Comparison of ENCODE assay signal across 23 cellular contexts in genomic region chr12:82862069-82862841, GRCh38.
DNase-seq lines count a peak whose midpoint lies in the region; ATAC-seq, FAIRE-seq and TF ChIP-seq lines count a peak whose summit lies in the region.
"Had no signal": no experiment of that assay in that cellular context is flagged by ENCODE, and none has a peak within 500 bp of the region (broad histone marks: within the 10 kb centered on the region; RNA-seq: fewer than 3 reads in every experiment).

No MANE protein-coding gene starts in this region.

- H3K4me3 ChIP-seq in PC-3 (ENCODE audit: low read length) (no peak overlapping the region), endothelial cell of umbilical vein (replicated peaks in 1 of 3; ENCODE audit: insufficient read depth in 1 of 3, low read depth in 1 of 3, low read length in 3 of 3) (no peak overlapping the region), pancreas (no peak overlapping the region)
- H3K4me3 ChIP-seq: vagina had no signal

- intact Hi-C loops in PC-3 (cut with micrococcal nuclease) = loop anchor here (1.0 kb wide), 1 partner anchor 176 kb away; the partner anchor contains the start of gene TMTC2
- intact Hi-C loops in endothelial cell of umbilical vein (cut with micrococcal nuclease) = no loop called here
- intact Hi-C loops in pancreas (cut with DNase I) = no loop called here
- intact Hi-C loops in MCF 10A (cut with micrococcal nuclease) = no loop called here

- H3K9me3 ChIP-seq in PC-3 (ENCODE audit: low read length) (no peaks in the 10 kb centered on the region), endothelial cell of umbilical vein (replicated peaks; ENCODE audit: control insufficient read depth, insufficient read depth, low read length) (no peaks in the 10 kb centered on the region), pancreas (no peaks in the 10 kb centered on the region)
- H3K9me3 ChIP-seq: vagina had no signal

- H3K79me2 ChIP-seq in PC-3 (ENCODE audit: low read length) (no peaks in the 10 kb centered on the region), endothelial cell of umbilical vein (ENCODE audit: control insufficient read depth, insufficient read depth, low read length) (no peaks in the 10 kb centered on the region)

- H3K9me1 ChIP-seq in endothelial cell of umbilical vein (replicated peaks; ENCODE audit: control insufficient read depth, extremely low read depth, insufficient read depth, low read length) = no peaks in the 10 kb centered on the region

- H3K27ac ChIP-seq in PC-3 (ENCODE audit: low read length) = peak overlapping the region; percentile 10
- H3K27ac ChIP-seq in endothelial cell of umbilical vein (ENCODE audit: insufficient read depth, low read depth, low read length) = peak overlapping the region; percentile 20
- H3K27ac ChIP-seq in pancreas = no peak overlapping the region
- H3K27ac ChIP-seq: vagina had no signal

- CTCF ChIA-PET in PC-3 (lab: Charles Lee) (no interaction called here), endothelial cell of umbilical vein (lab: Charles Lee) (no interaction called here), MCF 10A (lab: Yijun Ruan, JAX) (no interaction called here)

- H3K36me3 Mint-ChIP-seq in MCF 10A (ENCODE audit: insufficient read depth, unreplicated experiment) = no peaks in the 10 kb centered on the region

- 42 to 61% methylated on average over 1 of the region's 1 CpG for WGBS in pancreas, 2 donors

- H3K27ac Mint-ChIP-seq in MCF 10A (ENCODE audit: low read depth, unreplicated experiment) = no peak overlapping the region
- H3K27ac Mint-ChIP-seq: activated B cell treated with CpG ODN at 0.5 μM for 24 hours; activated naive CD8-positive, alpha-beta T cell treated with anti-CD3 and anti-CD28 coated beads, Interleukin-2, amount 50 U/mL, for 24 hours; activated T-helper 1 cell treated with anti-CD3 and anti-CD28 coated beads, Interleukin-12 subunit alpha, Interleukin-12 subunit beta, Interleukin-2, Interleukin-4 antibody, amounts not matched to agents 30 ng/mL and 10 ng/mL and 1 ng/mL, durations not matched to agents 14 hours and 24 hours and 36 hours; memory B cell had no signal

- peak; percentile 77 for ATAC-seq in PC-3
- no peak for ATAC-seq in pancreas
- no peak for ATAC-seq in HG02759 (IDR thresholded peaks at IDR 0.05; ENCODE audit: unreplicated experiment)
- ATAC-seq: activated naive CD8-positive, alpha-beta T cell treated with anti-CD3 and anti-CD28 coated beads, Interleukin-2, amount 50 U/mL, for 24 hours; stimulated activated naive CD8-positive, alpha-beta T cell treated with anti-CD3 and anti-CD28 coated beads, Interleukin-15, Interleukin-2, amounts not matched to agents 100 U/mL and 50 U/mL, for 24 hours had no signal

- FAIRE-seq in endothelial cell of umbilical vein (lab: Jason Lieb, UNC) (peak; percentile 68), pancreas (lab: Jason Lieb, UNC) (peak; percentile 32)
- FAIRE-seq: H1 had no signal

- H3K4me1 ChIP-seq in PC-3 (ENCODE audit: insufficient read depth, low read length) = peaks cover 35% of the 10 kb centered on the region
- peaks cover 26% of the 10 kb centered on the region for H3K4me1 ChIP-seq in endothelial cell of umbilical vein (ENCODE audit: control insufficient read depth, extremely low read depth, insufficient read depth, low read length)
- peaks cover 0 to 4% (median 0%) of the 10 kb centered on the region in 3 donors for H3K4me1 ChIP-seq in pancreas

- H3K36me3 ChIP-seq in PC-3 (ENCODE audit: low read depth, low read length) = no peaks in the 10 kb centered on the region
- no peaks in the 10 kb centered on the region for H3K36me3 ChIP-seq in endothelial cell of umbilical vein (ENCODE audit: control insufficient read depth in 2 of 2, extremely low read depth in 1 of 2, insufficient read depth in 2 of 2, low read length in 2 of 2)
- H3K36me3 ChIP-seq in pancreas = no peaks in the 10 kb centered on the region

- H3K27me3 ChIP-seq in PC-3 (ENCODE audit: low read length) (no peaks in the 10 kb centered on the region), endothelial cell of umbilical vein (ENCODE audit: control insufficient read depth in 2 of 2, insufficient read depth in 2 of 2, low read length in 2 of 2) (no peaks in the 10 kb centered on the region), pancreas (no peaks in the 10 kb centered on the region)
- H3K27me3 ChIP-seq: vagina had no signal

- no peaks in the 10 kb centered on the region for H3K9me3 Mint-ChIP-seq in MCF 10A (ENCODE audit: unreplicated experiment)
- H3K9me3 Mint-ChIP-seq: activated naive CD8-positive, alpha-beta T cell treated with anti-CD3 and anti-CD28 coated beads, Interleukin-2, amount 50 U/mL, for 24 hours; activated T-helper 1 cell treated with anti-CD3 and anti-CD28 coated beads, Interleukin-12 subunit alpha, Interleukin-12 subunit beta, Interleukin-2, Interleukin-4 antibody, amounts not matched to agents 30 ng/mL and 10 ng/mL and 1 ng/mL, durations not matched to agents 14 hours and 24 hours and 36 hours; central memory CD8-positive, alpha-beta T cell had no signal

- H3K4me1 Mint-ChIP-seq in MCF 10A (ENCODE audit: insufficient read depth, unreplicated experiment) = no peaks in the 10 kb centered on the region
- H3K4me1 Mint-ChIP-seq: activated B cell treated with CpG ODN at 0.5 μM for 24 hours; activated naive CD8-positive, alpha-beta T cell treated with anti-CD3 and anti-CD28 coated beads, Interleukin-2, amount 50 U/mL, for 24 hours; central memory CD8-positive, alpha-beta T cell; memory B cell had no signal

- no peak for TF ChIP-seq POLR2A in endothelial cell of umbilical vein (IDR thresholded peaks at IDR 0.05; ENCODE audit: low read depth, low read length)

- H3K9ac ChIP-seq in PC-3 (ENCODE audit: low read length) = no peak overlapping the region
- no peak overlapping the region for H3K9ac ChIP-seq in endothelial cell of umbilical vein (replicated peaks; ENCODE audit: extremely low read depth, insufficient read depth, low read length)

- H4K20me1 ChIP-seq in PC-3 (ENCODE audit: low read length) = no peaks in the 10 kb centered on the region
- H4K20me1 ChIP-seq in endothelial cell of umbilical vein (replicated peaks; ENCODE audit: control insufficient read depth, extremely low read depth, insufficient read depth, low read length) = no peaks in the 10 kb centered on the region

- DNase-seq in GM03348 (ENCODE audit: low spot score) = peak; percentile 55
- DNase-seq in PC-3 = peak; percentile 80
- DNase-seq in endothelial cell of umbilical vein (ENCODE audit: low read depth, low spot score) = peak; percentile 77
- DNase-seq in pancreas = no peak
- DNase-seq in NCI-H1092 treated with DMSO at 0.1 percent for 48 hours (lab: John Stamatoyannopoulos, UW) = no peak
- no peak for DNase-seq in HuH-7 (ENCODE audit: low spot score)
- DNase-seq in MCF 10A (ENCODE audit: unreplicated experiment) = no peak
- DNase-seq: activated B cell treated with CpG ODN at 0.5 μM for 24 hours; activated naive CD8-positive, alpha-beta T cell treated with anti-CD3 and anti-CD28 coated beads, Interleukin-2, amount 50 U/mL, for 24 hours; Calu3; GDM1; head of caudate nucleus; islet precursor cell; retina; RPMI8226; stimulated activated naive CD8-positive, alpha-beta T cell treated with anti-CD3 and anti-CD28 coated beads, Interleukin-15, Interleukin-2, amounts not matched to agents 100 U/mL and 50 U/mL, for 24 hours; T-helper 1 cell had no signal

- dilution Hi-C loops in endothelial cell of umbilical vein (cut with MboI; ENCODE audit: extremely low pct_ligation_motif_present, low sequenced_read_pairs) = no loop called here

- no peak for TF ChIP-seq CTCF in PC-3 (conservative IDR thresholded peaks at IDR 0.05; ENCODE audit: low read depth, low read length)
- TF ChIP-seq CTCF in endothelial cell of umbilical vein (IDR thresholded peaks at IDR 0.05; ENCODE audit: extremely low read depth in 1 of 2, insufficient read depth in 1 of 2, low read depth in 1 of 2, low read length in 2 of 2) = no peak
- no peak for TF ChIP-seq CTCF in pancreas (IDR thresholded peaks at IDR 0.05)
- no peak for TF ChIP-seq CTCF in MCF 10A (IDR thresholded peaks at IDR 0.05; ENCODE audit: unreplicated experiment)

- H3K4me3 Mint-ChIP-seq in MCF 10A (ENCODE audit: unreplicated experiment) = no peak overlapping the region
- H3K4me3 Mint-ChIP-seq: activated B cell treated with CpG ODN at 0.5 μM for 24 hours; activated naive CD8-positive, alpha-beta T cell treated with anti-CD3 and anti-CD28 coated beads, Interleukin-2, amount 50 U/mL, for 24 hours; activated T-helper 1 cell treated with anti-CD3 and anti-CD28 coated beads, Interleukin-12 subunit alpha, Interleukin-12 subunit beta, Interleukin-2, Interleukin-4 antibody, amounts not matched to agents 30 ng/mL and 10 ng/mL and 1 ng/mL, durations not matched to agents 14 hours and 24 hours and 36 hours; central memory CD8-positive, alpha-beta T cell; memory B cell had no signal

- BruUV-seq in PC-3 (replicated peaks; lab: Mats Ljungman, UMichigan) (no TSS peak), endothelial cell of umbilical vein (replicated peaks; lab: Mats Ljungman, UMichigan) (no TSS peak), MCF 10A (replicated peaks; lab: Mats Ljungman, UMichigan) (no TSS peak)

- POLR2A ChIA-PET in PC-3 (lab: Charles Lee; ENCODE audit: unreplicated experiment) = no interaction called here
- POLR2A ChIA-PET in endothelial cell of umbilical vein (lab: Charles Lee) = no interaction called here
- POLR2A ChIA-PET in MCF 10A (lab: Yijun Ruan, JAX) = no interaction called here

- H2AFZ ChIP-seq in PC-3 (ENCODE audit: low read length) (no peak overlapping the region), endothelial cell of umbilical vein (ENCODE audit: low read depth, low read length) (no peak overlapping the region)

- H3F3A ChIP-seq in PC-3 (ENCODE audit: low read length, unreplicated experiment) = no peaks in the 10 kb centered on the region

- H3K4me2 ChIP-seq in PC-3 (ENCODE audit: low read length) (peak overlapping the region; percentile 14), endothelial cell of umbilical vein (ENCODE audit: insufficient read depth, low read length) (peak overlapping the region; percentile 16)

- H3K27me3 Mint-ChIP-seq in MCF 10A (ENCODE audit: insufficient read depth, unreplicated experiment) = no peaks in the 10 kb centered on the region
- H3K27me3 Mint-ChIP-seq: activated B cell treated with CpG ODN at 0.5 μM for 24 hours; activated naive CD8-positive, alpha-beta T cell treated with anti-CD3 and anti-CD28 coated beads, Interleukin-2, amount 50 U/mL, for 24 hours; central memory CD8-positive, alpha-beta T cell; memory B cell had no signal

- no peaks in the 10 kb centered on the region for H3K9me2 ChIP-seq in PC-3 (replicated peaks; ENCODE audit: low read length)

TF ChIP-seq in endothelial cell of umbilical vein, 7 proteins besides CTCF, POLR2A, EP300 and RAD21:
- TF ChIP-seq JUN (IDR thresholded peaks at IDR 0.05; ENCODE audit: borderline replicate concordance, insufficient read depth, insufficient read length, low read depth) (peak; percentile 39), GATA2 (IDR thresholded peaks at IDR 0.05; ENCODE audit: insufficient read depth, insufficient read length, low read depth, low read length) (no peak), EZH2 (IDR thresholded peaks at IDR 0.05; ENCODE audit: borderline replicate concordance, low read depth, low read length, severe bottlenecking) (no peak), MAX (IDR thresholded peaks at IDR 0.05; ENCODE audit: insufficient read depth, insufficient read length) (no peak)

Comparison
In these comparisons a context has a peak if more than half of its experiments do, and no peak if none do; other contexts are left out.
1. DNase-seq: peak in GM03348 (single experiment), PC-3 (single experiment) and endothelial cell of umbilical vein (single experiment); none in pancreas (0 of 6), NCI-H1092 treated with DMSO at 0.1 percent for 48 hours (single experiment), HuH-7 (single experiment) and MCF 10A (single experiment).
2. H3K27ac ChIP-seq: peak in PC-3 (single experiment) and endothelial cell of umbilical vein (single experiment); none in pancreas (0 of 4).